ENCODE assay signal across 8 cellular contexts in the genomic region with DNA sequence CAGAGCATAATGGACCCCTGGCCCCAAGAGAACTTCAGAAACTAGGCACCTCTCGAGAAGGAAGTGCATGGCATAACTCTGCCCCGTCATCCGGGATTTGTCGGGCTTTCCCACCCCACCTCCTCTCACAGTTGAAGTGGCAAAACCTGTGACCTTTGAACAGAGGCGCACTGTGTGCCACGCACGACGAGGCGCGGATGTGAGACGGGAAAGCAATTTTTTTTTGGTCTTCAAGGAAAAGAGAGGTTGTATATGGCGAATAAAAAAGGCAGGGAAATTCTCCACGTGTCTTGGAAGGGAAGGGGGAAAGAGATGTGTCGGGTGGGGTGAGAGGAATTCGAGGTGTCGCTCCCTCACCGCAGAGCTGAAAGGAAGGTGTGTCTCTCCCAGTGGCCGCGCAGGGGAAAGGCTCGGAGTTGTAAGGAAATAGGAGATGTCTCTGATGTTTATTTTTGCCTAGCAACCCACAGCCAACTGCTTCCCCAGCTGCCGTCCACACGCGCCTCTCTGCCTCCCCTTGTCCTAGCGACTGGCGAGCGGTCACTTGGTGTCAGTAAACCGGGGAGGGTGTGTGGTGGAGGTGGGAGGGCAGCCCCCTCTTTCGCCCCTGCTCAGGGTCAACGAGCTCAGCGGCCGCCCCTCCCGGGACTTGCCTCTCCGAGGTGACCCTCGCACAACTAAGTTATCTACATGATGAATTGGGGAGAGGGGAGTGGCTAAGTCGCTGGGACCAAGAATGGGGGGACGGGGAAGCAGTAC. TPM values are rescaled to one million over a fixed set of nuclear protein-coding genes. Genes with fewer than 3 reads are reported as not detected.
DNase-seq lines count a peak whose midpoint lies in the region; ATAC-seq, FAIRE-seq and TF ChIP-seq lines count a peak whose summit lies in the region.

No MANE protein-coding gene starts in this region.

- WGBS in upper lobe of left lung, 2 donors = 10 to 12% methylated on average over 29 to 36 of the region's 36 CpGs

- peak overlapping the region; percentile 85 for H3K4me3 Mint-ChIP-seq in activated naive CD4-positive, alpha-beta T cell treated with anti-CD3 and anti-CD28 coated beads, Interleukin-2, amount 50 U/mL, for 24 hours
- peak overlapping the region; percentile 89 for H3K4me3 Mint-ChIP-seq in nephron progenitor cell

- H4K20me1 ChIP-seq in BLaER1 = peaks cover 29% of the 10 kb centered on the region

- H3K36me3 Mint-ChIP-seq in activated naive CD4-positive, alpha-beta T cell treated with anti-CD3 and anti-CD28 coated beads, Interleukin-2, amount 50 U/mL, for 24 hours = peaks cover 2% of the 10 kb centered on the region
- peaks cover 22% of the 10 kb centered on the region for H3K36me3 Mint-ChIP-seq in nephron progenitor cell (ENCODE audit: low read depth)

- H3K4me1 Mint-ChIP-seq in activated naive CD4-positive, alpha-beta T cell treated with anti-CD3 and anti-CD28 coated beads, Interleukin-2, amount 50 U/mL, for 24 hours = peaks cover 50% of the 10 kb centered on the region
- H3K4me1 Mint-ChIP-seq in nephron progenitor cell = peaks cover 45% of the 10 kb centered on the region

- no peaks in the 10 kb centered on the region for H3K9me3 ChIP-seq in BLaER1
- H3K9me3 ChIP-seq in Peyer's patch = no peaks in the 10 kb centered on the region
- H3K9me3 ChIP-seq in upper lobe of left lung = no peaks in the 10 kb centered on the region

- H3K27me3 ChIP-seq in BLaER1 = no peaks in the 10 kb centered on the region
- no peaks in the 10 kb centered on the region for H3K27me3 ChIP-seq in Peyer's patch
- H3K27me3 ChIP-seq in upper lobe of left lung = no peaks in the 10 kb centered on the region

- DNase-seq in LHCN-M2 (ENCODE audit: low read depth) (peak; percentile 93), Peyer's patch (peak; percentile 71 to 90 (median 88)), frontal cortex (ENCODE audit: low spot score in 2 of 2) (peak; percentile 53 to 54), nephron progenitor cell (peak; percentile 76), upper lobe of left lung (peak; percentile 82 to 87)

- H3K27ac Mint-ChIP-seq in activated naive CD4-positive, alpha-beta T cell treated with anti-CD3 and anti-CD28 coated beads, Interleukin-2, amount 50 U/mL, for 24 hours = peak overlapping the region; percentile 97
- H3K27ac Mint-ChIP-seq in nephron progenitor cell = peak overlapping the region; percentile 99

- H3K36me3 ChIP-seq in BLaER1 = peaks cover under 1% of the 10 kb centered on the region; the same call in 1 of the 2 replicates
- H3K36me3 ChIP-seq in Peyer's patch = no peaks in the 10 kb centered on the region
- no peaks in the 10 kb centered on the region for H3K36me3 ChIP-seq in upper lobe of left lung

- peak overlapping the region; percentile 94 for H3K4me2 ChIP-seq in BLaER1

- no peaks in the 10 kb centered on the region for H3K9me3 Mint-ChIP-seq in activated naive CD4-positive, alpha-beta T cell treated with anti-CD3 and anti-CD28 coated beads, Interleukin-2, amount 50 U/mL, for 24 hours
- peaks cover 5% of the 10 kb centered on the region for H3K9me3 Mint-ChIP-seq in nephron progenitor cell

- TF ChIP-seq CTCF in Peyer's patch (IDR thresholded peaks at IDR 0.05) (peak in 4 of 6 experiments; percentile 20 to 79 (median 72)), nephron progenitor cell (IDR thresholded peaks at IDR 0.05) (no peak), upper lobe of left lung (IDR thresholded peaks at IDR 0.05) (peak in 5 of 6 experiments; percentile 28 to 69 (median 42))

- H3K27me3 Mint-ChIP-seq in activated naive CD4-positive, alpha-beta T cell treated with anti-CD3 and anti-CD28 coated beads, Interleukin-2, amount 50 U/mL, for 24 hours = no peaks in the 10 kb centered on the region
- no peaks in the 10 kb centered on the region for H3K27me3 Mint-ChIP-seq in nephron progenitor cell (ENCODE audit: low read depth, poor library complexity)

- H3K27ac ChIP-seq in BLaER1 (peak overlapping the region; percentile 55; the same call in 1 of the 2 replicates), Peyer's patch (peak overlapping the region; percentile 96 to 99 (median 98)), upper lobe of left lung (peak overlapping the region; percentile 82 to 97 (median 92))

- peak overlapping the region; percentile 70 for H3K9ac ChIP-seq in BLaER1

- H3K4me3 ChIP-seq in BLaER1 (peak overlapping the region; percentile 100), Peyer's patch (peak overlapping the region; percentile 95 to 100 (median 98)), upper lobe of left lung (peak overlapping the region; percentile 69 to 99 (median 94))

- peak; percentile 0 for ATAC-seq in GM19463 (IDR thresholded peaks at IDR 0.05; ENCODE audit: unreplicated experiment)
- peak; percentile 87 to 90 for ATAC-seq in upper lobe of left lung (ENCODE audit: low FRiP score in 2 of 2)

- no peak for TF ChIP-seq EP300 in upper lobe of left lung (IDR thresholded peaks at IDR 0.05)

- no peak for FAIRE-seq in frontal cortex (lab: Jason Lieb, UNC)

- H3K4me1 ChIP-seq in BLaER1 (peaks cover 29% of the 10 kb centered on the region), Peyer's patch (peaks cover 0 to 11% (median 0%) of the 10 kb centered on the region in 4 donors), upper lobe of left lung (peaks cover 9 to 22% (median 18%) of the 10 kb centered on the region in 4 donors)

- peak; percentile 58 to 67 for TF ChIP-seq POLR2A in Peyer's patch (IDR thresholded peaks at IDR 0.05)
- peak in 2 of 4 donors; percentile 27 to 39 for TF ChIP-seq POLR2A in upper lobe of left lung (IDR thresholded peaks at IDR 0.05)

RNA-seq across cellular contexts. Expression of gene DYRK2, which starts 0.8 kb away (rescaled TPM):
- total RNA-seq in LHCN-M2 (2014; rRNA removed) (13.9 TPM in 2 replicates), Peyer's patch (10 to 100 TPM; 68.5 to 89.1 (median 80.6) TPM), frontal cortex (88.5 TPM), upper lobe of left lung (10 to 100 TPM; 11.3 to 54.5 (median 17.9) TPM)
- 11.0 TPM for polyA plus RNA-seq in LHCN-M2 (2012)

Comparison
In these comparisons a context has a peak if more than half of its experiments do, and no peak if none do; other contexts are left out.
1. Peak in every context shown above with its lines: DNase-seq, ATAC-seq, H3K4me3 ChIP-seq and H3K27ac ChIP-seq.